ENCODE assay signal across 32 cellular contexts in the genomic region with DNA sequence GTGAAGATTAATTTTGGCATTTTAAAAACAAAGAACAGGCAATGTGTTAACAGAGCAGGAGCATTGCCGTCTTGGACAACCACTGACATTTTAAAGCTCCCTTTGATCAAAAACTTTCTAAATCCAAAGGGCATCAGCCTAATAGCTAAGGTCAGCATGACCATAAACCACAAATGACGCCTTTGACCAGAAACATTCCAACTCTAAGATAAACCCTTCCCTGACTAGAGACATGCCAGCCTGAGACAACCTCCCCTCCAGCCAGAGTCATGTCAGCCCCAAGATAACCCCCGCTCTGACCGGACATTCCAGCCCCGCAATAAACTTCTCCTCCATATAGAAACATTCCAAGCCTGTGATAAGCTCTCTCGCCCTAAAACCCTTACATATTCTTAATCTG.
DNase-seq lines count a peak whose midpoint lies in the region; ATAC-seq lines count a peak whose summit lies in the region.
"Had no signal": no experiment of that assay in that cellular context is flagged by ENCODE, and none has a peak within 500 bp of the region (broad histone marks: within the 10 kb centered on the region; RNA-seq: fewer than 3 reads in every experiment).

No MANE protein-coding gene starts in this region.

- H3K4me2 ChIP-seq in mesenchymal stem cell (ENCODE audit: low read length, poor library complexity, severe bottlenecking): no peak overlapping the region

- ATAC-seq in HG03159 (IDR thresholded peaks at IDR 0.05; ENCODE audit: unreplicated experiment): no peak
- no peak for ATAC-seq in HG03196 (IDR thresholded peaks at IDR 0.05; ENCODE audit: unreplicated experiment)
- ATAC-seq: activated CD8-positive, alpha-beta T cell treated with anti-CD3 and anti-CD28 coated beads for 36 hours; psoas muscle; SK-N-SH treated with all-trans-retinoic acid at 6 μM for 48 hours; stimulated activated naive B cell treated with anti-CD40 and anti-IgM and Interleukin-4, amounts not matched to agents 10 μg/mL and 1 μg/mL and 100 μg/mL, for 72 hours had no signal

- H3K27ac ChIP-seq in mesenchymal stem cell (ENCODE audit: low read length, poor library complexity, severe bottlenecking): no peak overlapping the region
- H3K27ac ChIP-seq: 22Rv1, C4-2B, coronary artery, epithelial cell of prostate, left ventricle myocardium inferior, psoas muscle, upper lobe of left lung had no signal

- H3K23ac ChIP-seq in mesenchymal stem cell (ENCODE audit: low read length in 2 of 2): no peak overlapping the region

- no peaks in the 10 kb centered on the region for H3K4me1 ChIP-seq in mesenchymal stem cell (ENCODE audit: control insufficient read depth, insufficient read depth, low read depth, low read length)
- H3K4me1 ChIP-seq: left ventricle myocardium inferior, psoas muscle, upper lobe of left lung had no signal

- H3K9me3 ChIP-seq in mesenchymal stem cell (ENCODE audit: control insufficient read depth, low read length): peaks cover 8% of the 10 kb centered on the region
- H3K9me3 ChIP-seq: psoas muscle had no signal

- no peaks in the 10 kb centered on the region for H3K36me3 ChIP-seq in mesenchymal stem cell (ENCODE audit: control insufficient read depth in 1 of 2, insufficient read depth in 2 of 2, low read depth in 1 of 2, low read length in 2 of 2)
- H3K36me3 ChIP-seq: HAP-1, left ventricle myocardium inferior, upper lobe of left lung had no signal

- H2BK120ac ChIP-seq in mesenchymal stem cell (ENCODE audit: low read depth, low read length): no peak overlapping the region

- no peak overlapping the region for H3K18ac ChIP-seq in mesenchymal stem cell (ENCODE audit: low read depth in 1 of 2, low read length in 2 of 2)

- no peak overlapping the region for H2BK12ac ChIP-seq in mesenchymal stem cell (ENCODE audit: low read length in 2 of 2)

- DNase-seq in A172 (ENCODE audit: low spot score) (peak; percentile 89), M059J (ENCODE audit: low read depth) (peak; percentile 36), astrocyte of the hippocampus (ENCODE audit: low read depth, low spot score) (peak; percentile 26), mesenchymal stem cell (peak; percentile 12), NCI-H1105 (lab: John Stamatoyannopoulos, UW) (no peak), AG20443 (ENCODE audit: low spot score) (no peak)
- DNase-seq: activated CD8-positive, alpha-beta memory T cell treated with anti-CD3 and anti-CD28 coated beads, Interleukin-2, amount 50 U/mL, for 48 hours; activated CD8-positive, alpha-beta T cell treated with anti-CD3 and anti-CD28 coated beads for 36 hours; activated naive CD4-positive, alpha-beta T cell treated with anti-CD3 and anti-CD28 coated beads, Interleukin-2, amount 50 U/mL, for 16 hours; amygdala; COR-L47; DMS53; effector CD8-positive, alpha-beta T cell; head of caudate nucleus; left ventricle myocardium inferior; mesendoderm; NCI-H1930; NCI-H524 treated with DMSO at 0.1 percent for 48 hours; NK-92 treated with Interleukin-12 subunit alpha and Interleukin-12 subunit beta, amount 100 ng/mL, for 24 hours; psoas muscle; stimulated activated naive B cell treated with anti-CD40 and anti-IgM and Interleukin-4, amounts not matched to agents 10 μg/mL and 1 μg/mL and 100 μg/mL, for 72 hours; substantia nigra; T-helper 2 cell; upper lobe of left lung had no signal

- no peak overlapping the region for H2BK5ac ChIP-seq in mesenchymal stem cell (ENCODE audit: low read depth, low read length, poor library complexity, severe bottlenecking)

- no peak overlapping the region for H3K4ac ChIP-seq in mesenchymal stem cell (ENCODE audit: low read depth in 1 of 2, low read length in 2 of 2)

- H2AFZ ChIP-seq in mesenchymal stem cell (ENCODE audit: low read depth, low read length): no peak overlapping the region

- no peak overlapping the region for H3K4me3 ChIP-seq in mesenchymal stem cell (ENCODE audit: insufficient read depth in 1 of 2, low read depth in 1 of 2, low read length in 2 of 2)
- H3K4me3 ChIP-seq: coronary artery, HAP-1, left ventricle myocardium inferior, psoas muscle, upper lobe of left lung had no signal

- H3K14ac ChIP-seq in mesenchymal stem cell (ENCODE audit: low read length in 2 of 2): no peak overlapping the region

- WGBS in mesenchymal stem cell: 25% methylated on average over 6 of the region's 6 CpGs

- H4K8ac ChIP-seq in mesenchymal stem cell (ENCODE audit: low read length): no peak overlapping the region

- H3K79me1 ChIP-seq in mesenchymal stem cell (replicated peaks; ENCODE audit: low read length, poor library complexity, severe bottlenecking): no peaks in the 10 kb centered on the region

- no peaks in the 10 kb centered on the region for H3K27me3 ChIP-seq in mesenchymal stem cell (ENCODE audit: control insufficient read depth in 1 of 2, insufficient read depth in 1 of 2, low read length in 2 of 2)
- H3K27me3 ChIP-seq: upper lobe of left lung had no signal

- H3K9ac ChIP-seq in mesenchymal stem cell (ENCODE audit: low read length): no peak overlapping the region

- H2AK5ac ChIP-seq in mesenchymal stem cell (ENCODE audit: low read length, severe bottlenecking): no peak overlapping the region

- no peak overlapping the region for H4K91ac ChIP-seq in mesenchymal stem cell (ENCODE audit: low read length)

- H2BK15ac ChIP-seq in mesenchymal stem cell (ENCODE audit: low read depth, poor library complexity, severe bottlenecking): no peak overlapping the region

Comparison
In these comparisons a context has a peak if more than half of its experiments do, and no peak if none do; other contexts are left out.
1. DNase-seq: peak in A172 (single experiment), M059J (single experiment), astrocyte of the hippocampus (single experiment) and mesenchymal stem cell (single experiment); none in NCI-H1105 (single experiment) and AG20443 (single experiment).